ENCODE assay signal across 10 cellular contexts in the genomic region with DNA sequence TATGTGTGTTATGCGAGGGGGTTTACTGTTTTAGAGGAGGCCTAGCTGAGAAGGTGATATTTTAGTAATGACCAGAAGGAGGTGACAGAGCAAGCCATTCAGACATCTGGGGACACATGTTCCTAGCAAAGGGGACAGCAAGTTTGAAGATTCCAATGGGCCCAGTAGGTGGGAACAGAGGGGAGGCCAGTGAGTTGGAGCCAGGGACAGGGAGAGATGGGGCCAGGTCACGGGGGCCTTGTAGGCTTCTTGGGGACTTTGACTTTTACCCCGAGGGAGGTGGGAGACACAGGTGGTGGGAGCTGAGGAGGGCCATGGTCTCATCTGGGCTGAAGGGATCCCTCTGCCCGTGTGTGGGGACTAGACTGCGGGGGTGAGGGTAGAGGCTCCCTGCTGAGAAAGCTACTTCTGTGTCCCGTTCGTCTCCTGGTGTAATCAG.
DNase-seq lines count a peak whose midpoint lies in the region; ATAC-seq and TF ChIP-seq lines count a peak whose summit lies in the region.
"Had no signal": no experiment of that assay in that cellular context is flagged by ENCODE, and none has a peak within 500 bp of the region (broad histone marks: within the 10 kb centered on the region; RNA-seq: fewer than 3 reads in every experiment).

No MANE protein-coding gene starts in this region.

- H3K9me2 ChIP-seq in OCI-LY7 (ENCODE audit: insufficient read depth, low read length): no peaks in the 10 kb centered on the region

- BruUV-seq in OCI-LY7 (replicated peaks; lab: Mats Ljungman, UMichigan): no TSS peak

- POLR2A ChIA-PET in OCI-LY7 (lab: Charles Lee): interaction anchor here (0.5 to 2.9 kb wide), 4 partner anchors 13 to 140 kb away, joined by 3 to 8 read pairs (median 6); no protein-coding TSS in a partner anchor

- intact Hi-C loops in OCI-LY7 (cut with micrococcal nuclease; ENCODE audit: unreplicated experiment): no loop called here
- intact Hi-C loops in right cardiac atrium (cut with DNase I): loop anchor here in 2 of 4 donors (5.0 kb wide), 1 partner anchor 53 kb away; no protein-coding TSS in a partner anchor
- intact Hi-C loops in head of caudate nucleus (cut with DNase I): no loop called here

- H2AFZ ChIP-seq in OCI-LY7 (ENCODE audit: low read length): peak overlapping the region; percentile 40; the same call in 1 of the 2 replicates

- TF ChIP-seq CTCF in GM12875 (IDR thresholded peaks at IDR 0.05; ENCODE audit: borderline replicate concordance, insufficient read depth, low read depth, low read length) (peak; percentile 46; the same call in 1 of the 2 replicates), OCI-LY7 (conservative IDR thresholded peaks at IDR 0.05; ENCODE audit: low read length) (peak; percentile 68)

- no peaks in the 10 kb centered on the region for H3K27me3 ChIP-seq in right cardiac atrium (ENCODE audit: control insufficient read depth, insufficient read depth)
- H3K27me3 ChIP-seq: adrenal gland had no signal

- H3K4me3 ChIP-seq in GM12875 (ENCODE audit: low read depth, low read length): no peak overlapping the region
- H3K4me3 ChIP-seq in OCI-LY7 (ENCODE audit: low read depth, low read length, poor library complexity, severe bottlenecking): no peak overlapping the region
- no peak overlapping the region for H3K4me3 ChIP-seq in right cardiac atrium (ENCODE audit: low read length)
- H3K4me3 ChIP-seq: adrenal gland had no signal

- peak; percentile 31 for DNase-seq in A172 (ENCODE audit: low spot score)
- DNase-seq in OCI-LY7 (ENCODE audit: low spot score): peak; percentile 47
- peak in 1 of 3 donors; percentile 53 for DNase-seq in right cardiac atrium
- no peak for DNase-seq in head of caudate nucleus
- DNase-seq: adrenal gland, DND-41 had no signal

- 90% methylated on average over 7 of the region's 7 CpGs for WGBS in right cardiac atrium

- peak overlapping the region; percentile 29 for H3K27ac ChIP-seq in OCI-LY7 (ENCODE audit: low read depth, low read length, poor library complexity, severe bottlenecking)
- peak overlapping the region; percentile 49 for H3K27ac ChIP-seq in right cardiac atrium (ENCODE audit: low read length)
- H3K27ac ChIP-seq: adrenal gland had no signal

- H3K9me3 ChIP-seq in OCI-LY7 (ENCODE audit: low read length) (no peaks in the 10 kb centered on the region), right cardiac atrium (ENCODE audit: control insufficient read depth, low read length) (no peaks in the 10 kb centered on the region)
- H3K9me3 ChIP-seq: adrenal gland had no signal

- peak overlapping the region; percentile 54 for H3K4me2 ChIP-seq in OCI-LY7 (ENCODE audit: low read length)

- CTCF ChIA-PET in OCI-LY7 (lab: Charles Lee; ENCODE audit: unreplicated experiment): no interaction called here

- ATAC-seq in right cardiac atrium: no peak
- ATAC-seq in GM21619 (IDR thresholded peaks at IDR 0.05; ENCODE audit: unreplicated experiment): no peak
- ATAC-seq in GM19023 (IDR thresholded peaks at IDR 0.05; ENCODE audit: unreplicated experiment): no peak
- no peak for ATAC-seq in activated CD4-positive, CD25-positive, alpha-beta regulatory T cell treated with anti-CD3 and anti-CD28 coated beads, Interleukin-2, amount 50 U/mL, for 24 hours

- no peaks in the 10 kb centered on the region for H4K20me1 ChIP-seq in OCI-LY7 (ENCODE audit: insufficient read depth, low read length)

- H3K79me2 ChIP-seq in OCI-LY7 (ENCODE audit: insufficient read depth, low read depth, low read length): no peaks in the 10 kb centered on the region

- no peaks in the 10 kb centered on the region for H3K36me3 ChIP-seq in OCI-LY7 (ENCODE audit: insufficient read depth, low read length)
- H3K36me3 ChIP-seq: adrenal gland had no signal

- H3K4me1 ChIP-seq in OCI-LY7 (ENCODE audit: insufficient read depth, low read length, poor library complexity, severe bottlenecking) (peaks cover 26% of the 10 kb centered on the region), right cardiac atrium (ENCODE audit: control insufficient read depth, insufficient read depth, low read length) (peaks cover 28% of the 10 kb centered on the region)
- H3K4me1 ChIP-seq: adrenal gland had no signal

Comparison
In these comparisons a context has a peak if more than half of its experiments do, and no peak if none do; other contexts are left out.
1. DNase-seq: peak in A172 (single experiment) and OCI-LY7 (single experiment); none in head of caudate nucleus (0 of 42).